ENCODE assay signal across 8 cellular contexts in genomic region chr4:173301518-173302201, GRCh38. TPM values are rescaled to one million over a fixed set of nuclear protein-coding genes. Genes with fewer than 3 reads are reported as not detected.
DNase-seq lines count a peak whose midpoint lies in the region; FAIRE-seq and TF ChIP-seq lines count a peak whose summit lies in the region.

No MANE protein-coding gene starts in this region.

- no peak overlapping the region for H2AFZ ChIP-seq in astrocyte (ENCODE audit: low read depth, low read length)

- H3K4me1 Mint-ChIP-seq in astrocyte (ENCODE audit: low read depth, unreplicated experiment): peaks cover 16% of the 10 kb centered on the region

- H3K9ac ChIP-seq in astrocyte (ENCODE audit: low read length): no peak overlapping the region

- peaks cover 2% of the 10 kb centered on the region for H3K9me3 Mint-ChIP-seq in astrocyte (ENCODE audit: unreplicated experiment)

- no peak overlapping the region for H3K4me3 ChIP-seq in astrocyte (ENCODE audit: insufficient read depth, low read depth, low read length)

- in situ Hi-C loops in GM13977 (cut with MboI; ENCODE audit: low pct_unique_long_range_greater_than_20kb, low sequenced_read_pairs, unreplicated experiment): no loop called here

- TF ChIP-seq POLR2A in GM12892 (IDR thresholded peaks at IDR 0.05; ENCODE audit: low read depth, low read length): no peak

- TF ChIP-seq RAD21 in Ishikawa (IDR thresholded peaks at IDR 0.05; ENCODE audit: low read depth): peak; percentile 75

- no peaks in the 10 kb centered on the region for H3K36me3 ChIP-seq in astrocyte (ENCODE audit: insufficient read depth, low read length)

- H3K27me3 Mint-ChIP-seq in astrocyte (ENCODE audit: low read depth, unreplicated experiment): no peaks in the 10 kb centered on the region

- no peaks in the 10 kb centered on the region for H4K20me1 ChIP-seq in astrocyte (ENCODE audit: insufficient read depth, low read length)

- H3K27me3 ChIP-seq in astrocyte (ENCODE audit: insufficient read depth, low read length): no peaks in the 10 kb centered on the region

- H3K27ac ChIP-seq in C4-2B (no peak overlapping the region), astrocyte (ENCODE audit: low read depth, low read length) (no peak overlapping the region)

- no peaks in the 10 kb centered on the region for H3K4me1 ChIP-seq in astrocyte (ENCODE audit: insufficient read depth, low read length)

- no peaks in the 10 kb centered on the region for H3K9me3 ChIP-seq in astrocyte (ENCODE audit: insufficient read depth, low read depth, low read length)

- no peak for TF ChIP-seq EP300 in Ishikawa (IDR thresholded peaks at IDR 0.05; ENCODE audit: borderline replicate concordance)

- H3K27ac Mint-ChIP-seq in astrocyte (ENCODE audit: unreplicated experiment): no peak overlapping the region

- no peak overlapping the region for H3K4me2 ChIP-seq in astrocyte (ENCODE audit: low read length)

- no peak for FAIRE-seq in astrocyte (lab: Jason Lieb, UNC)
- no peak for FAIRE-seq in urothelium cell line (lab: Jason Lieb, UNC)
- no peak for FAIRE-seq in GM12892 (lab: Jason Lieb, UNC)

- TF ChIP-seq CTCF in C4-2B (conservative IDR thresholded peaks at IDR 0.05) (peak; percentile 87), GM13977 (IDR thresholded peaks at IDR 0.05; ENCODE audit: extremely low read depth, insufficient read depth, missing control alignments) (peak; percentile 68), astrocyte (IDR thresholded peaks at IDR 0.05; ENCODE audit: insufficient read depth, low read depth, low read length) (peak; percentile 73)

- peaks cover 6% of the 10 kb centered on the region for H3K36me3 Mint-ChIP-seq in astrocyte (ENCODE audit: low read depth, unreplicated experiment)

- peak; percentile 23 for DNase-seq in GM13977 (ENCODE audit: low spot score)
- peak; percentile 48 for DNase-seq in astrocyte (ENCODE audit: low read depth)
- peak; percentile 27 for DNase-seq in kidney glomerular epithelial cell (lab: John Stamatoyannopoulos, UW)
- DNase-seq in urothelium cell line (ENCODE audit: low spot score): peak; percentile 8
- DNase-seq in GM12892 (ENCODE audit: insufficient read length): no peak
- DNase-seq in 8988T: no peak

- H3K79me2 ChIP-seq in astrocyte (ENCODE audit: insufficient read depth, low read length): no peaks in the 10 kb centered on the region

- no peak overlapping the region for H3K4me3 Mint-ChIP-seq in astrocyte (ENCODE audit: unreplicated experiment)

TF ChIP-seq in Ishikawa, 13 proteins besides CTCF, POLR2A, EP300 and RAD21:
- TF ChIP-seq CEBPB (IDR thresholded peaks at IDR 0.05): no peak
- no peak for TF ChIP-seq MAX (IDR thresholded peaks at IDR 0.05)
- TF ChIP-seq REST (IDR thresholded peaks at IDR 0.05; ENCODE audit: low read depth): no peak
- no peak for TF ChIP-seq TAF1 (IDR thresholded peaks at IDR 0.05; ENCODE audit: low read depth)
- no peak for TF ChIP-seq TEAD4 (IDR thresholded peaks at IDR 0.05)
- TF ChIP-seq FOXM1 (IDR thresholded peaks at IDR 0.05; ENCODE audit: borderline replicate concordance, low read depth): no peak
- no peak for TF ChIP-seq EGR1 (IDR thresholded peaks at IDR 0.05)
- no peak for TF ChIP-seq TCF12 (IDR thresholded peaks at IDR 0.05; ENCODE audit: low read depth)
- TF ChIP-seq NFIC (IDR thresholded peaks at IDR 0.05): no peak
- no peak for TF ChIP-seq USF1 (IDR thresholded peaks at IDR 0.05)

RNA-seq across cellular contexts. Expression of gene HMGB2, which starts 32.5 kb away (rescaled TPM):
- 12.3 and 18.3 TPM in 2 replicates for total RNA-seq in astrocyte
- 416 TPM for polyA plus RNA-seq in GM12892 (2012; ENCODE audit: missing spikeins)

Comparison
In these comparisons a context has a peak if more than half of its experiments do, and no peak if none do; other contexts are left out.
1. DNase-seq: peak in GM13977 (single experiment), astrocyte (single experiment), kidney glomerular epithelial cell (single experiment) and urothelium cell line (single experiment); none in GM12892 (single experiment) and 8988T (single experiment).
2. Peak in every context shown above with its lines, with median percentiles within 50 percentile points of each other: CTCF ChIP-seq.